In genomic region chr16:2841606-2842339, GRCh38 we compare ENCODE assay signal across 11 cellular contexts. TPM values are rescaled to one million over a fixed set of nuclear protein-coding genes. Genes with fewer than 3 reads are reported as not detected.
A peak's percentile ranks its signal among the peaks of the same experiment; 100 is the strongest.
DNase-seq lines count a peak whose midpoint lies in the region; ATAC-seq and TF ChIP-seq lines count a peak whose summit lies in the region.
"Had no signal": no experiment of that assay in that cellular context is flagged by ENCODE, and none has a peak within 500 bp of the region (broad histone marks: within the 10 kb centered on the region; RNA-seq: fewer than 3 reads in every experiment).

No MANE protein-coding gene starts in this region.

- in situ Hi-C loops in HAP-1 (cut with MboI; ENCODE audit: low sequenced_read_pairs), result no loop called here

- no peaks in the 10 kb centered on the region for H3K9me3 ChIP-seq in CD4-positive, CD25-positive, alpha-beta regulatory T cell (ENCODE audit: control insufficient read depth in 2 of 2, low read length in 2 of 2)
- peaks cover 5% of the 10 kb centered on the region; the same call in 1 of the 2 replicates for H3K9me3 ChIP-seq in HAP-1

- H3K27ac Mint-ChIP-seq in CD4-positive, CD25-positive, alpha-beta regulatory T cell, result peak overlapping the region; percentile 42 to 89 (median 84)
- H3K27ac Mint-ChIP-seq: progenitor cell of endocrine pancreas had no signal

- no peak for DNase-seq in CD4-positive, CD25-positive, alpha-beta regulatory T cell
- no peak for DNase-seq in HAP-1 (ENCODE audit: low spot score in 2 of 2)
- no peak for DNase-seq in choroid plexus epithelial cell (ENCODE audit: low read depth)
- no peak for DNase-seq in retinal pigment epithelial cell (ENCODE audit: low read depth)
- DNase-seq in NCI-H446 treated with DMSO at 0.1 percent for 48 hours (lab: John Stamatoyannopoulos, UW), result no peak
- no peak for DNase-seq in SW 1271 (lab: John Stamatoyannopoulos, UW)
- no peak for DNase-seq in NCI-H226
- no peak for DNase-seq in NCI-H2081 treated with DMSO at 0.1 percent for 48 hours (lab: John Stamatoyannopoulos, UW)

- H3K27ac ChIP-seq in CD4-positive, CD25-positive, alpha-beta regulatory T cell (ENCODE audit: insufficient read depth, low read length, poor library complexity, severe bottlenecking), result peak overlapping the region; percentile 57

- H3K4me1 ChIP-seq in CD4-positive, CD25-positive, alpha-beta regulatory T cell (ENCODE audit: control insufficient read depth, insufficient read depth, low read length, poor library complexity, severe bottlenecking), result peaks cover 29% of the 10 kb centered on the region
- peaks cover 9% of the 10 kb centered on the region for H3K4me1 ChIP-seq in HAP-1

- ATAC-seq in CD4-positive, CD25-positive, alpha-beta regulatory T cell (ENCODE audit: low read depth in 2 of 2), result no peak

- H3K27me3 ChIP-seq in CD4-positive, CD25-positive, alpha-beta regulatory T cell (ENCODE audit: control insufficient read depth, insufficient read depth, low read length), result no peaks in the 10 kb centered on the region
- H3K27me3 ChIP-seq in HAP-1 (ENCODE audit: low read depth), result no peaks in the 10 kb centered on the region

- H3K36me3 Mint-ChIP-seq in CD4-positive, CD25-positive, alpha-beta regulatory T cell, result no peaks in the 10 kb centered on the region

- no peak overlapping the region for H3K4me3 Mint-ChIP-seq in CD4-positive, CD25-positive, alpha-beta regulatory T cell

- TF ChIP-seq CTCF in choroid plexus epithelial cell (conservative IDR thresholded peaks at IDR 0.05; ENCODE audit: low read depth, low read length) (no peak), retinal pigment epithelial cell (conservative IDR thresholded peaks at IDR 0.05; ENCODE audit: low read depth, low read length) (no peak)

- no peaks in the 10 kb centered on the region for H3K36me3 ChIP-seq in CD4-positive, CD25-positive, alpha-beta regulatory T cell (ENCODE audit: control insufficient read depth, insufficient read depth, low read length)
- no peaks in the 10 kb centered on the region for H3K36me3 ChIP-seq in HAP-1 (replicated peaks)

- no peaks in the 10 kb centered on the region for H3K9me3 Mint-ChIP-seq in CD4-positive, CD25-positive, alpha-beta regulatory T cell

- peaks cover 14% of the 10 kb centered on the region for H3K27me3 Mint-ChIP-seq in CD4-positive, CD25-positive, alpha-beta regulatory T cell

- H3K4me3 ChIP-seq in CD4-positive, CD25-positive, alpha-beta regulatory T cell (ENCODE audit: low read depth, low read length), result peak overlapping the region; percentile 26
- peak overlapping the region; percentile 27 for H3K4me3 ChIP-seq in HAP-1
- peak overlapping the region; percentile 47 for H3K4me3 ChIP-seq in choroid plexus epithelial cell (ENCODE audit: low read depth, low read length)
- H3K4me3 ChIP-seq in retinal pigment epithelial cell (ENCODE audit: low read length), result peak overlapping the region; percentile 22

- peaks cover 0 to 54% (median 16%) of the 10 kb centered on the region in 4 donors for H3K4me1 Mint-ChIP-seq in CD4-positive, CD25-positive, alpha-beta regulatory T cell

RNA-seq across cellular contexts. Expression of gene ZG16B, which starts 11.7 kb away (rescaled TPM):
- not detected for total RNA-seq in CD4-positive, CD25-positive, alpha-beta regulatory T cell
- 1 to 10 TPM in 2 of 4 donors, under 1 TPM in 2; 0.60 to 2.4 (median 1.4) TPM for polyA plus RNA-seq in CD4-positive, CD25-positive, alpha-beta regulatory T cell
- total RNA-seq: lung microvascular endothelial cell, progenitor cell of endocrine pancreas had no signal

RNA-seq across cellular contexts. Expression of gene PRSS22, which starts 16.2 kb away (rescaled TPM):
- total RNA-seq in CD4-positive, CD25-positive, alpha-beta regulatory T cell, result not detected
- not detected for polyA plus RNA-seq in CD4-positive, CD25-positive, alpha-beta regulatory T cell
- total RNA-seq: lung microvascular endothelial cell, M059J had no signal

RNA-seq across cellular contexts. Expression of gene PRSS21, which starts 24.7 kb away (rescaled TPM):
- total RNA-seq in CD4-positive, CD25-positive, alpha-beta regulatory T cell, result not detected
- polyA plus RNA-seq in CD4-positive, CD25-positive, alpha-beta regulatory T cell, result 1 to 10 TPM in 3 of 4 donors, under 1 TPM in 1; 0.43 to 8.4 (median 4.1) TPM
- total RNA-seq: M059J, progenitor cell of endocrine pancreas had no signal

RNA-seq across cellular contexts. Expression of gene FLYWCH2, which starts 41.2 kb away (rescaled TPM):
- 12.8 TPM for total RNA-seq in CD4-positive, CD25-positive, alpha-beta regulatory T cell
- polyA plus RNA-seq in CD4-positive, CD25-positive, alpha-beta regulatory T cell, result 10 to 100 TPM; 14.8 to 27.1 (median 18.3) TPM

RNA-seq across cellular contexts. Expression of gene PRSS41, which starts 43.5 kb away (rescaled TPM):
- total RNA-seq in CD4-positive, CD25-positive, alpha-beta regulatory T cell, result not detected
- not detected for polyA plus RNA-seq in CD4-positive, CD25-positive, alpha-beta regulatory T cell
- total RNA-seq: lung microvascular endothelial cell, M059J, progenitor cell of endocrine pancreas had no signal
